2 cellular contexts compared by ENCODE assay signal in the genomic region with DNA sequence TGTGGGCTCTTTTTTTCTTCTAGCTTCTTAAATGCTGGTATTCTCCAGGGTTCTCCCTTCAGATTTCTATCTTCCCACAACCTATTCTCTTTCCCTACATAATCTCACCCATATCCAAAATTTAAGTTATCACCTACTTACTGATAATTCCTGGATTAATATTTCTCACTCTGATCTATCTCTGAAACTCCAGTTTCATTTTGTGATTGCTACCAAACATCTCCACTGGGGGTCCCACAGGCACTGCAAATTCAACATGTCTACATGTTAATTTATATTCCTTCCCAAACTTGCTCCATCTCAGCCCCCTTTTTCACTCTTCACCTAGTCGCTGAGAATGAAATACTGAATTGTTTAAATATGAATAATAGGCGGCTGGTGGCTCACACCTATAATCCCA.
TF ChIP-seq lines count a peak whose summit lies in the region.

No MANE protein-coding gene starts in this region.

TF ChIP-seq in SK-N-SH, 30 proteins besides CTCF, POLR2A, EP300 and RAD21 (continued from another document):
- TF ChIP-seq, protein P1, sequence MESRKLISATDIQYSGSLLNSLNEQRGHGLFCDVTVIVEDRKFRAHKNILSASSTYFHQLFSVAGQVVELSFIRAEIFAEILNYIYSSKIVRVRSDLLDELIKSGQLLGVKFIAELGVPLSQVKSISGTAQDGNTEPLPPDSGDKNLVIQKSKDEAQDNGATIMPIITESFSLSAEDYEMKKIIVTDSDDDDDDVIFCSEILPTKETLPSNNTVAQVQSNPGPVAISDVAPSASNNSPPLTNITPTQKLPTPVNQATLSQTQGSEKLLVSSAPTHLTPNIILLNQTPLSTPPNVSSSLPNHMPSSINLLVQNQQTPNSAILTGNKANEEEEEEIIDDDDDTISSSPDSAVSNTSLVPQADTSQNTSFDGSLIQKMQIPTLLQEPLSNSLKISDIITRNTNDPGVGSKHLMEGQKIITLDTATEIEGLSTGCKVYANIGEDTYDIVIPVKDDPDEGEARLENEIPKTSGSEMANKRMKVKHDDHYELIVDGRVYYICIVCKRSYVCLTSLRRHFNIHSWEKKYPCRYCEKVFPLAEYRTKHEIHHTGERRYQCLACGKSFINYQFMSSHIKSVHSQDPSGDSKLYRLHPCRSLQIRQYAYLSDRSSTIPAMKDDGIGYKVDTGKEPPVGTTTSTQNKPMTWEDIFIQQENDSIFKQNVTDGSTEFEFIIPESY (IDR thresholded peaks at IDR 0.05; ENCODE audit: borderline replicate concordance, low read depth) = no peak
- TF ChIP-seq NFIC (IDR thresholded peaks at IDR 0.05; ENCODE audit: borderline replicate concordance) (no peak), RFX5 (IDR thresholded peaks at IDR 0.05; ENCODE audit: low read length) (no peak), MEF2A (IDR thresholded peaks at IDR 0.05; ENCODE audit: borderline replicate concordance, low read depth) (no peak), TCF12 (IDR thresholded peaks at IDR 0.05) (no peak), TEAD4 (IDR thresholded peaks at IDR 0.05; ENCODE audit: borderline replicate concordance, insufficient read depth) (no peak), FOSL2 (IDR thresholded peaks at IDR 0.05; ENCODE audit: borderline replicate concordance, low read depth) (no peak)

TF ChIP-seq in SK-N-SH treated with all-trans-retinoic acid at 6 μM for 48 hours, 23 proteins besides CTCF, POLR2A, EP300 and RAD21 (continued from another document):
- no peak for TF ChIP-seq ARNTL (CRISPR knock-in tag; IDR thresholded peaks at IDR 0.05; ENCODE audit: borderline replicate concordance, low read depth)
- no peak for TF ChIP-seq SNAI2 (CRISPR knock-in tag; IDR thresholded peaks at IDR 0.05)
TF ChIP-seq in SK-N-SH treated with all-trans-retinoic acid at 6 μM for 48 hours: peak in this region for 0.
